ENCODE assay signal across 26 cellular contexts in genomic region chr12:26282339-26282945, GRCh38.
"Had no signal": no experiment of that assay in that cellular context is flagged by ENCODE, and none has a peak within 500 bp of the region (broad histone marks: within the 10 kb centered on the region; RNA-seq: fewer than 3 reads in every experiment).

No MANE protein-coding gene starts in this region.

- ATAC-seq: activated CD4-positive, CD25-positive, alpha-beta regulatory T cell treated with anti-CD3 and anti-CD28 coated beads, Interleukin-2, amount 50 U/mL, for 24 hours; effector memory CD8-positive, alpha-beta T cell; gastrocnemius medialis; left colon; natural killer cell treated with Interleukin-12 subunit alpha and Interleukin-12 subunit beta and Interleukin-15 and Interleukin-18, amount 100 ng/mL, for 72 hours; upper lobe of right lung had no signal

- H3K79me2 ChIP-seq: hepatocyte had no signal

- H3K36me3 ChIP-seq: ascending aorta, gastrocnemius medialis, right atrium auricular region, spleen, suprapubic skin, tibial artery, upper lobe of right lung, WERI-Rb-1 had no signal

- H3K27ac ChIP-seq: ascending aorta, gastrocnemius medialis, hepatocyte, right atrium auricular region, spleen, suprapubic skin, tibial artery, upper lobe of right lung, WERI-Rb-1 had no signal

- H3K9me3 ChIP-seq: ascending aorta, gastrocnemius medialis, right atrium auricular region, suprapubic skin, tibial artery, upper lobe of right lung had no signal

- FAIRE-seq: keratinocyte, TTC549 had no signal

- H3K4me1 ChIP-seq: upper lobe of right lung had no signal

- DNase-seq: activated CD4-positive, alpha-beta T cell treated with anti-CD3 and anti-CD28 coated beads for 48 hours; activated CD4-positive, alpha-beta T cell treated with anti-CD3 and anti-CD28 coated beads, Interleukin-2, amount 50 U/mL, for 48 hours; activated CD8-positive, alpha-beta memory T cell treated with anti-CD3 and anti-CD28 coated beads for 24 hours; activated gamma-delta T cell; activated naive CD4-positive, alpha-beta T cell treated with anti-CD3 and anti-CD28 coated beads, Interleukin-2, amount 10 ng/mL, durations not matched to agents 7 days and 5 days; activated naive CD8-positive, alpha-beta T cell treated with anti-CD3 and anti-CD28 coated beads, Interleukin-2, amount 10 ng/mL, durations not matched to agents 7 days and 5 days; cortex of kidney; effector memory CD8-positive, alpha-beta T cell; erythroblast; gastrocnemius medialis; glutamatergic neuron; left colon; spleen; stimulated activated naive CD4-positive, alpha-beta T cell; T-helper 9 cell; tibial artery; upper lobe of right lung; WERI-Rb-1 had no signal

- H2AFZ ChIP-seq: hepatocyte had no signal

- H3K4me2 ChIP-seq: hepatocyte had no signal

- H3K27me3 ChIP-seq: ascending aorta, gastrocnemius medialis, hepatocyte, right atrium auricular region, spleen, suprapubic skin, tibial artery, upper lobe of right lung had no signal

- H3K4me3 ChIP-seq: ascending aorta, gastrocnemius medialis, hepatocyte, right atrium auricular region, spleen, suprapubic skin, tibial artery, upper lobe of right lung had no signal
